6 cellular contexts compared by ENCODE assay signal in genomic region chr16:426115-426905, GRCh38. TPM values are rescaled to one million over a fixed set of nuclear protein-coding genes. Genes with fewer than 3 reads are reported as not detected.
A peak's percentile ranks its signal among the peaks of the same experiment; 100 is the strongest.
DNase-seq lines count a peak whose midpoint lies in the region; ATAC-seq and TF ChIP-seq lines count a peak whose summit lies in the region.

No MANE protein-coding gene starts in this region.

- peak overlapping the region; percentile 65 for H3K4me3 ChIP-seq in epithelial cell of esophagus (ENCODE audit: low read length)
- peak overlapping the region; percentile 39 to 66 (median 54) for H3K4me3 ChIP-seq in skin epidermis

- intact Hi-C loops in sciatic nerve (cut with DNase I) = no loop called here

- DNase-seq in GM10266 (ENCODE audit: extremely low spot score) (peak; percentile 62), KBM-7 (peak; percentile 35), epithelial cell of esophagus (ENCODE audit: low read depth) (no peak), NCI-H2081 (lab: John Stamatoyannopoulos, UW) (no peak), sciatic nerve (ENCODE audit: low spot score) (no peak)

- peak overlapping the region in 10 of 21 experiments; percentile 2 to 98 (median 58) for H3K27ac ChIP-seq in skin epidermis

- in situ Hi-C loops in KBM-7 (cut with MboI; ENCODE audit: low pct_unique_long_range_greater_than_20kb, low sequenced_read_pairs) = no loop called here

- no peak for ATAC-seq in sciatic nerve

- no peak for TF ChIP-seq CTCF in GM10266 (IDR thresholded peaks at IDR 0.05; ENCODE audit: control insufficient read depth, insufficient read depth, low read depth, missing control alignments)
- no peak for TF ChIP-seq CTCF in epithelial cell of esophagus (IDR thresholded peaks at IDR 0.05; ENCODE audit: insufficient read depth, low read depth, low read length, missing control alignments)

RNA-seq across cellular contexts. Expression of gene RAB11FIP3, which starts 0.9 kb away (rescaled TPM):
- 56.0 TPM for total RNA-seq in sciatic nerve

RNA-seq across cellular contexts. Expression of gene DECR2, which starts 24.6 kb away (rescaled TPM):
- 10.4 TPM for total RNA-seq in sciatic nerve

RNA-seq across cellular contexts. Expression of gene NME4, which starts 29.3 kb away (rescaled TPM):
- total RNA-seq in sciatic nerve = 68.3 TPM

RNA-seq across cellular contexts. Expression of gene PGAP6, which starts 44.5 kb away (rescaled TPM):
- total RNA-seq in sciatic nerve = 29.0 TPM

RNA-seq across cellular contexts. Expression of gene MRPL28, which starts 56.0 kb away (rescaled TPM):
- total RNA-seq in sciatic nerve = 32.5 TPM

Comparison
In these comparisons a context has a peak if more than half of its experiments do, and no peak if none do; other contexts are left out.
1. DNase-seq: peak in GM10266 (single experiment) and KBM-7 (single experiment); none in epithelial cell of esophagus (single experiment), NCI-H2081 (0 of 2) and sciatic nerve (single experiment).